8 cellular contexts compared by ENCODE assay signal in the genomic region with DNA sequence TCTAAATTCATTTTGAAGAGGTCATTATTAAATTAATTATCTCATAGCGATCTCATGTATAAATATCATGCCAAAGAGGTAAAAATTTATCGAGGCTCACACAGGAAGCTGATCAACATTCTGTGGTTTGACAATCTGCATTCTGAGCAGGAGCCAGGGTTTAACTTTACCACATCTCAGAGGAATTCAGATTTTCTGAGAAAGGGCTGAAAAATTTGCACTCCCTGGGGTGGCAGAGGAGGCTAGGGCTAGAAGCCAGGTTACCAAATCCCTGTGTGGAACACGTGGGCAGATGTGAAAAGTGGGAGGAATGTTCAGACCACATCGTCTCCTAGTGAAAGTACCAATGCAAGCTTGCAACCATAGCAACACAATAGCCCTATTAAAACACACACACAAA.
DNase-seq lines count a peak whose midpoint lies in the region; ATAC-seq lines count a peak whose summit lies in the region.

No MANE protein-coding gene starts in this region.

- H3K4me1 ChIP-seq in CD8-positive, alpha-beta memory T cell (ENCODE audit: insufficient read depth, low read length): peaks cover 35% of the 10 kb centered on the region

- peak overlapping the region; percentile 20 to 42 (median 28) for H3K4me3 Mint-ChIP-seq in CD8-positive, alpha-beta memory T cell
- H3K4me3 Mint-ChIP-seq in T-helper 17 cell: peak overlapping the region; percentile 73

- peaks cover 6 to 28% (median 12%) of the 10 kb centered on the region in 5 donors for H3K9me3 Mint-ChIP-seq in CD8-positive, alpha-beta memory T cell

- CTCF ChIA-PET in CD8-positive, alpha-beta memory T cell (lab: Charles Lee): interaction anchor here (0.6 to 2.4 kb wide), 5 partner anchors 10 to 86 kb away, joined by 3 to 11 read pairs (median 3); no protein-coding TSS in a partner anchor

- peak; percentile 80 for ATAC-seq in T-helper 17 cell
- no peak for ATAC-seq in GM19023 (IDR thresholded peaks at IDR 0.05; ENCODE audit: unreplicated experiment)

- POLR2A ChIA-PET in CD8-positive, alpha-beta memory T cell (lab: Charles Lee): no interaction called here

- H3K27ac Mint-ChIP-seq in CD8-positive, alpha-beta memory T cell: peak overlapping the region; percentile 5 to 83 (median 58)
- H3K27ac Mint-ChIP-seq in T-helper 17 cell: peak overlapping the region; percentile 94

- H3K36me3 ChIP-seq in CD8-positive, alpha-beta memory T cell (ENCODE audit: insufficient read depth, low read length): no peaks in the 10 kb centered on the region

- H3K9me3 ChIP-seq in CD8-positive, alpha-beta memory T cell (ENCODE audit: low read length): no peaks in the 10 kb centered on the region
- no peaks in the 10 kb centered on the region for H3K9me3 ChIP-seq in T-helper 17 cell (ENCODE audit: control insufficient read depth, low read length, poor library complexity, severe bottlenecking)

- H3K27me3 ChIP-seq in CD8-positive, alpha-beta memory T cell (ENCODE audit: insufficient read depth, low read length, poor library complexity, severe bottlenecking): no peaks in the 10 kb centered on the region

- peak in 2 of 5 donors; percentile 31 to 36 for DNase-seq in CD8-positive, alpha-beta memory T cell
- DNase-seq in T-helper 17 cell (no peak), dermis blood vessel endothelial cell (peak; percentile 26), skeletal muscle cell (ENCODE audit: low read depth) (peak; percentile 99), NCI-H2029 (lab: John Stamatoyannopoulos, UW) (no peak), NCI-H446 (lab: John Stamatoyannopoulos, UW) (no peak), NCI-H2107 treated with DMSO at 0.1 percent for 48 hours (lab: John Stamatoyannopoulos, UW; ENCODE audit: unreplicated experiment) (no peak)

- H3K36me3 Mint-ChIP-seq in CD8-positive, alpha-beta memory T cell: peaks cover 0 to 18% (median 1%) of the 10 kb centered on the region in 3 donors
- H3K36me3 Mint-ChIP-seq in T-helper 17 cell (ENCODE audit: low read depth): peaks cover 2% of the 10 kb centered on the region

- peak overlapping the region; percentile 12 for H3K27ac ChIP-seq in CD8-positive, alpha-beta memory T cell (ENCODE audit: low read depth, low read length)

- no peak overlapping the region for H3K4me3 ChIP-seq in CD8-positive, alpha-beta memory T cell (ENCODE audit: low read length)
- no peak overlapping the region for H3K4me3 ChIP-seq in skeletal muscle cell (ENCODE audit: low read depth, low read length)

- no peaks in the 10 kb centered on the region for H3K27me3 Mint-ChIP-seq in CD8-positive, alpha-beta memory T cell
- H3K27me3 Mint-ChIP-seq in T-helper 17 cell: no peaks in the 10 kb centered on the region

- H3K4me1 Mint-ChIP-seq in CD8-positive, alpha-beta memory T cell: peaks cover 40 to 65% (median 60%) of the 10 kb centered on the region in 3 donors
- H3K4me1 Mint-ChIP-seq in T-helper 17 cell: peaks cover 32% of the 10 kb centered on the region

Comparison
In these comparisons a context has a peak if more than half of its experiments do, and no peak if none do; other contexts are left out.
1. DNase-seq: peak in dermis blood vessel endothelial cell (single experiment) and skeletal muscle cell (single experiment); none in T-helper 17 cell (0 of 3), NCI-H2029 (single experiment), NCI-H446 (0 of 2) and NCI-H2107 treated with DMSO at 0.1 percent for 48 hours (single experiment).